8 cellular contexts compared by ENCODE assay signal in the genomic region with DNA sequence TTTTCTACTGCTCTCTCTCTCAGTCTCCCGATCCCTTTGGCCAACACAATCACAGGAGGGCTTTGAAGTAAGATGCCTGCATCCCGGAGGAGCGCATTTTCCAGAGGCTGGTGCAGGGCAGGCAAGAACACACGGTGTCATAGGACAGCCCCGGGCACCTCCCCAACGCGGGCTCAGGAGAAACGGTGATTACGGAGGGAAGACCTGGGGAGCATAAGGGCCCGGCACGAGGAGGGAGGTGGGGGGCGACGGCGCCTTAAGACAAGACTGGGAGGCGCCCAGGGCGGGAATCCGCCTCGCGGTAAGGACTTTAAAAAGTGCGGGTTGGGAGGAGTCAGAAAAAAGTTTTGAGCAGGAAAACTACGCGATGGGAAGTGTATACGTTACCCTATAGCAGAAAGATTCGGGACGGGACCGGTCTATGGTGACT. TPM values are rescaled to one million over a fixed set of nuclear protein-coding genes. Genes with fewer than 3 reads are reported as not detected.
DNase-seq lines count a peak whose midpoint lies in the region; ATAC-seq and TF ChIP-seq lines count a peak whose summit lies in the region.

No MANE protein-coding gene starts in this region.

- peak; percentile 31 for DNase-seq in NCI-H1436 (lab: John Stamatoyannopoulos, UW)
- no peak for DNase-seq in NCI-H1436 treated with DMSO at 0.1 percent for 48 hours (lab: John Stamatoyannopoulos, UW)
- DNase-seq in OCI-M1 (lab: John Stamatoyannopoulos, UW), result peak; percentile 75
- peak; percentile 28 for DNase-seq in MCF 10A (ENCODE audit: unreplicated experiment)
- peak; percentile 18 for DNase-seq in kidney glomerular epithelial cell (lab: John Stamatoyannopoulos, UW)
- DNase-seq in stimulated activated effector memory CD8-positive, alpha-beta T cell treated with anti-CD3 and anti-CD28 coated beads, Interleukin-12 subunit alpha, Interleukin-12 subunit beta, amount 100 ng/mL, for 72 hours (ENCODE audit: low spot score in 2 of 2), result peak; percentile 6 to 56
- no peak for DNase-seq in SIG-M5 (lab: John Stamatoyannopoulos, UW)

- H3K27ac Mint-ChIP-seq in MCF 10A (ENCODE audit: low read depth, unreplicated experiment), result peak overlapping the region; percentile 80
- peak overlapping the region; percentile 96 for H3K27ac Mint-ChIP-seq in stimulated activated effector memory CD8-positive, alpha-beta T cell treated with anti-CD3 and anti-CD28 coated beads, Interleukin-12 subunit alpha, Interleukin-12 subunit beta, amount 100 ng/mL, for 72 hours

- peak overlapping the region; percentile 80 for H3K4me3 Mint-ChIP-seq in MCF 10A (ENCODE audit: unreplicated experiment)
- peak overlapping the region; percentile 87 for H3K4me3 Mint-ChIP-seq in stimulated activated effector memory CD8-positive, alpha-beta T cell treated with anti-CD3 and anti-CD28 coated beads, Interleukin-12 subunit alpha, Interleukin-12 subunit beta, amount 100 ng/mL, for 72 hours

- TSS peak; percentile 87 for BruUV-seq in MCF 10A (replicated peaks; lab: Mats Ljungman, UMichigan)

- peak; percentile 22 for ATAC-seq in HG02623 (IDR thresholded peaks at IDR 0.05; ENCODE audit: unreplicated experiment)
- ATAC-seq in stimulated activated effector memory CD8-positive, alpha-beta T cell treated with anti-CD3 and anti-CD28 coated beads, Interleukin-12 subunit alpha, Interleukin-12 subunit beta, amount 100 ng/mL, for 72 hours, result peak; percentile 63

- no peaks in the 10 kb centered on the region for H3K36me3 Mint-ChIP-seq in MCF 10A (ENCODE audit: insufficient read depth, unreplicated experiment)
- H3K36me3 Mint-ChIP-seq in stimulated activated effector memory CD8-positive, alpha-beta T cell treated with anti-CD3 and anti-CD28 coated beads, Interleukin-12 subunit alpha, Interleukin-12 subunit beta, amount 100 ng/mL, for 72 hours, result peaks cover 8% of the 10 kb centered on the region

- CTCF ChIA-PET in MCF 10A (lab: Yijun Ruan, JAX), result no interaction called here

- H3K27me3 Mint-ChIP-seq in MCF 10A (ENCODE audit: insufficient read depth, unreplicated experiment), result no peaks in the 10 kb centered on the region

- H3K4me1 Mint-ChIP-seq in MCF 10A (ENCODE audit: insufficient read depth, unreplicated experiment), result peaks cover 11% of the 10 kb centered on the region
- peaks cover 31% of the 10 kb centered on the region for H3K4me1 Mint-ChIP-seq in stimulated activated effector memory CD8-positive, alpha-beta T cell treated with anti-CD3 and anti-CD28 coated beads, Interleukin-12 subunit alpha, Interleukin-12 subunit beta, amount 100 ng/mL, for 72 hours

- peaks cover 7% of the 10 kb centered on the region for H3K9me3 Mint-ChIP-seq in MCF 10A (ENCODE audit: unreplicated experiment)
- H3K9me3 Mint-ChIP-seq in stimulated activated effector memory CD8-positive, alpha-beta T cell treated with anti-CD3 and anti-CD28 coated beads, Interleukin-12 subunit alpha, Interleukin-12 subunit beta, amount 100 ng/mL, for 72 hours, result no peaks in the 10 kb centered on the region

- intact Hi-C loops in MCF 10A (cut with micrococcal nuclease), result loop anchor here (1.0 to 2.0 kb wide), 3 partner anchors 19 to 45 kb away; partner anchors contain the start of genes ZNF320, ZNF816 and ZNF888

- TF ChIP-seq CTCF in MCF 10A (IDR thresholded peaks at IDR 0.05; ENCODE audit: unreplicated experiment), result no peak

- POLR2A ChIA-PET in MCF 10A (lab: Yijun Ruan, JAX), result interaction anchor here (0.8 kb wide), 1 partner anchor 160 kb away, joined by 5 read pairs; no protein-coding TSS in a partner anchor

RNA-seq across cellular contexts. Expression of gene ZNF888, which starts 18.7 kb away (rescaled TPM):
- 7.0 and 7.3 TPM in 2 replicates for total RNA-seq in MCF 10A (2022)

RNA-seq across cellular contexts. Expression of gene ZNF816, which starts 20.7 kb away (rescaled TPM):
- total RNA-seq in MCF 10A (2022), result 5.4 and 5.5 TPM in 2 replicates

RNA-seq across cellular contexts. Expression of gene ZNF320, which starts 44.5 kb away (rescaled TPM):
- total RNA-seq in MCF 10A (2022), result 4.9 and 5.4 TPM in 2 replicates

Comparison
In these comparisons a context has a peak if more than half of its experiments do, and no peak if none do; other contexts are left out.
1. DNase-seq: peak in NCI-H1436 (single experiment), OCI-M1 (single experiment), MCF 10A (single experiment), kidney glomerular epithelial cell (single experiment) and stimulated activated effector memory CD8-positive, alpha-beta T cell treated with anti-CD3 and anti-CD28 coated beads, Interleukin-12 subunit alpha, Interleukin-12 subunit beta, amount 100 ng/mL, for 72 hours (2 of 2); none in NCI-H1436 treated with DMSO at 0.1 percent for 48 hours (single experiment) and SIG-M5 (single experiment).